In the genomic region with DNA sequence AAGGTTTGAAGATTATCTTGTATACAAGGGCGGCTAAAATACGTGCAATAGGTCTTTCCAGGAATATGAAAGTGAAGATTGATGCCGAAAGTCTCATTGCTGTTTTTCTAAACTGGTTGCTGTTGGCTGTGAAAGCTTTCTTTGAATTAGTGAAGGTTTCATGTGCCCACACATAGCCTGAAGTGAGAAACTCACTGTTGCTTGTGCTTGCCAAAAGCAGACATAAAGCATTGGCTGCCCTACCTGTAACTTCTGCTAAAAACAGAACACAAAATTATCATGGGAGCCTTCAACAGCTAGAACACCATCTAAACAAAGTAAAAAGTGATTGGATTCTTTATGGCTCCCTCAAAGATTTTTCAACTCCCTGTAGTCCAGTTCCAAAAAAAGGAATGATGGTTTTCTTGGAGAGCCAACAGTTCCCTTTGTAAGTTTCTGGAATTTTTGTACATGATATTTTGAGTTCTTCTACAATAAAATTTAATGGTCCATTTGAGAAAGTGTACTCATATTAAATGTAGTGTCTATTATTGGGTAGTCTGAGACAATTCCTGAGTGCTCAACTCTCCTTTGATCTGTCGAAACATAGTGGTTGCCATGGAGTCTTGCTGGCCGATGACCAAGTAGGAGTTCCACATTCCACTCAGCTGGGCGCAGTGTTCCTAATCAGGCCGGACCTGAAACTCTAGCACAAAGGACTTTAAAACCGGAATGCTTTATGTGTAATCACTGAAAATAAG, we compare ENCODE assay signal across 1 cellular context.
A peak's percentile ranks its signal among the peaks of the same experiment; 100 is the strongest.
TF ChIP-seq lines count a peak whose summit lies in the region.

No MANE protein-coding gene starts in this region.

TF ChIP-seq in HepG2, 621 proteins besides CTCF, POLR2A, EP300 and RAD21 (continued from another document):
- TF ChIP-seq, protein P1, sequence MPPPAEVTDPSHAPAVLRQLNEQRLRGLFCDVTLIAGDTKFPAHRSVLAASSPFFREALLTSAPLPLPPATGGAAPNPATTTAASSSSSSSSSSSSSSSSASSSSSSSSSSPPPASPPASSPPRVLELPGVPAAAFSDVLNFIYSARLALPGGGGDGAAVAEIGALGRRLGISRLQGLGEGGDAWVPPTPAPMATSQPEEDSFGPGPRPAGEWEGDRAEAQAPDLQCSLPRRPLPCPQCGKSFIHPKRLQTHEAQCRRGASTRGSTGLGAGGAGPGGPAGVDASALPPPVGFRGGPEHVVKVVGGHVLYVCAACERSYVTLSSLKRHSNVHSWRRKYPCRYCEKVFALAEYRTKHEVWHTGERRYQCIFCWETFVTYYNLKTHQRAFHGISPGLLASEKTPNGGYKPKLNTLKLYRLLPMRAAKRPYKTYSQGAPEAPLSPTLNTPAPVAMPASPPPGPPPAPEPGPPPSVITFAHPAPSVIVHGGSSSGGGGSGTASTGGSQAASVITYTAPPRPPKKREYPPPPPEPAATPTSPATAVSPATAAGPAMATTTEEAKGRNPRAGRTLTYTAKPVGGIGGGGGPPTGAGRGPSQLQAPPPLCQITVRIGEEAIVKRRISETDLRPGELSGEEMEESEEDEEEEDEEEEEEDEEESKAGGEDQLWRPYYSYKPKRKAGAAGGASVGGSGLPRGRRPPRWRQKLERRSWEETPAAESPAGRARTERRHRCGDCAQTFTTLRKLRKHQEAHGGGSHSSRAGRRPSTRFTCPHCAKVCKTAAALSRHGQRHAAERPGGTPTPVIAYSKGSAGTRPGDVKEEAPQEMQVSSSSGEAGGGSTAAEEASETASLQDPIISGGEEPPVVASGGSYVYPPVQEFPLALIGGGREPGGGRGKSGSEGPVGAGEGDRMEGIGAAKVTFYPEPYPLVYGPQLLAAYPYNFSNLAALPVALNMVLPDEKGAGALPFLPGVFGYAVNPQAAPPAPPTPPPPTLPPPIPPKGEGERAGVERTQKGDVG (CRISPR knock-in tag; IDR thresholded peaks at IDR 0.05; ENCODE audit: borderline replicate concordance), result no peak
- TF ChIP-seq SRF (IDR thresholded peaks at IDR 0.05; ENCODE audit: low read depth, low read length), result no peak
- no peak for TF ChIP-seq ZNF3 (CRISPR knock-in tag; IDR thresholded peaks at IDR 0.05)
- TF ChIP-seq MAFF (IDR thresholded peaks at IDR 0.05; ENCODE audit: low read depth, low read length), result no peak
- TF ChIP-seq, protein P2, sequence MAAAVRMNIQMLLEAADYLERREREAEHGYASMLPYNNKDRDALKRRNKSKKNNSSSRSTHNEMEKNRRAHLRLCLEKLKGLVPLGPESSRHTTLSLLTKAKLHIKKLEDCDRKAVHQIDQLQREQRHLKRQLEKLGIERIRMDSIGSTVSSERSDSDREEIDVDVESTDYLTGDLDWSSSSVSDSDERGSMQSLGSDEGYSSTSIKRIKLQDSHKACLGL (CRISPR knock-in tag; IDR thresholded peaks at IDR 0.05), result no peak
- TF ChIP-seq POLR2AphosphoS5 (IDR thresholded peaks at IDR 0.05; ENCODE audit: low read depth, low read length), result no peak
- TF ChIP-seq HHEX (CRISPR knock-in tag; IDR thresholded peaks at IDR 0.05), result no peak
- TF ChIP-seq, protein P3, sequence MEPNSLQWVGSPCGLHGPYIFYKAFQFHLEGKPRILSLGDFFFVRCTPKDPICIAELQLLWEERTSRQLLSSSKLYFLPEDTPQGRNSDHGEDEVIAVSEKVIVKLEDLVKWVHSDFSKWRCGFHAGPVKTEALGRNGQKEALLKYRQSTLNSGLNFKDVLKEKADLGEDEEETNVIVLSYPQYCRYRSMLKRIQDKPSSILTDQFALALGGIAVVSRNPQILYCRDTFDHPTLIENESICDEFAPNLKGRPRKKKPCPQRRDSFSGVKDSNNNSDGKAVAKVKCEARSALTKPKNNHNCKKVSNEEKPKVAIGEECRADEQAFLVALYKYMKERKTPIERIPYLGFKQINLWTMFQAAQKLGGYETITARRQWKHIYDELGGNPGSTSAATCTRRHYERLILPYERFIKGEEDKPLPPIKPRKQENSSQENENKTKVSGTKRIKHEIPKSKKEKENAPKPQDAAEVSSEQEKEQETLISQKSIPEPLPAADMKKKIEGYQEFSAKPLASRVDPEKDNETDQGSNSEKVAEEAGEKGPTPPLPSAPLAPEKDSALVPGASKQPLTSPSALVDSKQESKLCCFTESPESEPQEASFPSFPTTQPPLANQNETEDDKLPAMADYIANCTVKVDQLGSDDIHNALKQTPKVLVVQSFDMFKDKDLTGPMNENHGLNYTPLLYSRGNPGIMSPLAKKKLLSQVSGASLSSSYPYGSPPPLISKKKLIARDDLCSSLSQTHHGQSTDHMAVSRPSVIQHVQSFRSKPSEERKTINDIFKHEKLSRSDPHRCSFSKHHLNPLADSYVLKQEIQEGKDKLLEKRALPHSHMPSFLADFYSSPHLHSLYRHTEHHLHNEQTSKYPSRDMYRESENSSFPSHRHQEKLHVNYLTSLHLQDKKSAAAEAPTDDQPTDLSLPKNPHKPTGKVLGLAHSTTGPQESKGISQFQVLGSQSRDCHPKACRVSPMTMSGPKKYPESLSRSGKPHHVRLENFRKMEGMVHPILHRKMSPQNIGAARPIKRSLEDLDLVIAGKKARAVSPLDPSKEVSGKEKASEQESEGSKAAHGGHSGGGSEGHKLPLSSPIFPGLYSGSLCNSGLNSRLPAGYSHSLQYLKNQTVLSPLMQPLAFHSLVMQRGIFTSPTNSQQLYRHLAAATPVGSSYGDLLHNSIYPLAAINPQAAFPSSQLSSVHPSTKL (CRISPR knock-in tag; IDR thresholded peaks at IDR 0.05), result peak; percentile 39; the same call in 1 of the 2 replicates
- no peak for TF ChIP-seq SUZ12 (IDR thresholded peaks at IDR 0.05; ENCODE audit: low read depth, low read length)
- TF ChIP-seq MAF1 (CRISPR knock-in tag; IDR thresholded peaks at IDR 0.05; ENCODE audit: borderline replicate concordance), result no peak
- no peak for TF ChIP-seq MLLT10 (CRISPR knock-in tag; IDR thresholded peaks at IDR 0.05)
- TF ChIP-seq PITX1 (CRISPR knock-in tag; IDR thresholded peaks at IDR 0.05), result no peak
- TF ChIP-seq, protein P4, sequence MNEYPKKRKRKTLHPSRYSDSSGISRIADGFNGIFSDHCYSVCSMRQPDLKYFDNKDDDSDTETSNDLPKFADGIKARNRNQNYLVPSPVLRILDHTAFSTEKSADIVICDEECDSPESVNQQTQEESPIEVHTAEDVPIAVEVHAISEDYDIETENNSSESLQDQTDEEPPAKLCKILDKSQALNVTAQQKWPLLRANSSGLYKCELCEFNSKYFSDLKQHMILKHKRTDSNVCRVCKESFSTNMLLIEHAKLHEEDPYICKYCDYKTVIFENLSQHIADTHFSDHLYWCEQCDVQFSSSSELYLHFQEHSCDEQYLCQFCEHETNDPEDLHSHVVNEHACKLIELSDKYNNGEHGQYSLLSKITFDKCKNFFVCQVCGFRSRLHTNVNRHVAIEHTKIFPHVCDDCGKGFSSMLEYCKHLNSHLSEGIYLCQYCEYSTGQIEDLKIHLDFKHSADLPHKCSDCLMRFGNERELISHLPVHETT (CRISPR knock-in tag; conservative IDR thresholded peaks at IDR 0.05), result no peak
- TF ChIP-seq TEAD3 (CRISPR knock-in tag; optimal IDR thresholded peaks at IDR 0.05; ENCODE audit: borderline replicate concordance), result peak; percentile 98
- TF ChIP-seq RBM22 (optimal IDR thresholded peaks at IDR 0.05; ENCODE audit: low read length), result no peak
- TF ChIP-seq ZNF232 (CRISPR knock-in tag; IDR thresholded peaks at IDR 0.05; ENCODE audit: borderline replicate concordance), result no peak
- TF ChIP-seq BRD4 (CRISPR knock-in tag; IDR thresholded peaks at IDR 0.05), result no peak
- TF ChIP-seq, protein P5, sequence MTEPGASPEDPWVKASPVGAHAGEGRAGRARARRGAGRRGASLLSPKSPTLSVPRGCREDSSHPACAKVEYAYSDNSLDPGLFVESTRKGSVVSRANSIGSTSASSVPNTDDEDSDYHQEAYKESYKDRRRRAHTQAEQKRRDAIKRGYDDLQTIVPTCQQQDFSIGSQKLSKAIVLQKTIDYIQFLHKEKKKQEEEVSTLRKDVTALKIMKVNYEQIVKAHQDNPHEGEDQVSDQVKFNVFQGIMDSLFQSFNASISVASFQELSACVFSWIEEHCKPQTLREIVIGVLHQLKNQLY (CRISPR knock-in tag; IDR thresholded peaks at IDR 0.05), result no peak
- no peak for TF ChIP-seq JUN (CRISPR knock-in tag; IDR thresholded peaks at IDR 0.05)
- TF ChIP-seq SP5 (CRISPR knock-in tag; IDR thresholded peaks at IDR 0.05; ENCODE audit: borderline replicate concordance, low read depth), result no peak
- peak; percentile 14; the same call in 1 of the 2 replicates for TF ChIP-seq SOX5 (CRISPR knock-in tag; IDR thresholded peaks at IDR 0.05; ENCODE audit: borderline replicate concordance)
- TF ChIP-seq HMGA1 (CRISPR knock-in tag; conservative IDR thresholded peaks at IDR 0.05), result no peak
- TF ChIP-seq AHR (CRISPR knock-in tag; IDR thresholded peaks at IDR 0.05), result no peak
- no peak for TF ChIP-seq TEAD2 (CRISPR knock-in tag; IDR thresholded peaks at IDR 0.05)
- no peak; the same call in 1 of the 2 replicates for TF ChIP-seq STAG1 (CRISPR knock-in tag; IDR thresholded peaks at IDR 0.05)
- TF ChIP-seq RXRA (CRISPR knock-in tag; IDR thresholded peaks at IDR 0.05), result no peak
- no peak for TF ChIP-seq ZNF101 (CRISPR knock-in tag; IDR thresholded peaks at IDR 0.05; ENCODE audit: borderline replicate concordance, low read depth)
- no peak for TF ChIP-seq KDM5B (CRISPR knock-in tag; IDR thresholded peaks at IDR 0.05; ENCODE audit: borderline replicate concordance)
- TF ChIP-seq RXRB (CRISPR knock-in tag; IDR thresholded peaks at IDR 0.05; ENCODE audit: borderline replicate concordance), result 0 out of 2 replicates have a peak, but pooled peaks have one; percentile 21
- TF ChIP-seq, protein P6, sequence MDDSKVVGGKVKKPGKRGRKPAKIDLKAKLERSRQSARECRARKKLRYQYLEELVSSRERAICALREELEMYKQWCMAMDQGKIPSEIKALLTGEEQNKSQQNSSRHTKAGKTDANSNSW (CRISPR knock-in tag; IDR thresholded peaks at IDR 0.05; ENCODE audit: borderline replicate concordance), result no peak
- no peak for TF ChIP-seq POGZ (CRISPR knock-in tag; IDR thresholded peaks at IDR 0.05)
- TF ChIP-seq TBX3 (IDR thresholded peaks at IDR 0.05; ENCODE audit: borderline replicate concordance), result no peak
- TF ChIP-seq FOSL1 (CRISPR knock-in tag; IDR thresholded peaks at IDR 0.05; ENCODE audit: borderline replicate concordance), result no peak
- no peak for TF ChIP-seq HCFC1 (IDR thresholded peaks at IDR 0.05; ENCODE audit: low read depth, low read length)
- TF ChIP-seq HIVEP1 (CRISPR knock-in tag; IDR thresholded peaks at IDR 0.05), result no peak
- no peak for TF ChIP-seq HOXA7 (CRISPR knock-in tag; IDR thresholded peaks at IDR 0.05)
- TF ChIP-seq SALL1 (CRISPR knock-in tag; IDR thresholded peaks at IDR 0.05), result peak; percentile 39; the same call in 1 of the 2 replicates
- no peak; the same call in 1 of the 2 replicates for TF ChIP-seq NCOR1 (IDR thresholded peaks at IDR 0.05; ENCODE audit: borderline replicate concordance, low read length)
- TF ChIP-seq, protein P7, sequence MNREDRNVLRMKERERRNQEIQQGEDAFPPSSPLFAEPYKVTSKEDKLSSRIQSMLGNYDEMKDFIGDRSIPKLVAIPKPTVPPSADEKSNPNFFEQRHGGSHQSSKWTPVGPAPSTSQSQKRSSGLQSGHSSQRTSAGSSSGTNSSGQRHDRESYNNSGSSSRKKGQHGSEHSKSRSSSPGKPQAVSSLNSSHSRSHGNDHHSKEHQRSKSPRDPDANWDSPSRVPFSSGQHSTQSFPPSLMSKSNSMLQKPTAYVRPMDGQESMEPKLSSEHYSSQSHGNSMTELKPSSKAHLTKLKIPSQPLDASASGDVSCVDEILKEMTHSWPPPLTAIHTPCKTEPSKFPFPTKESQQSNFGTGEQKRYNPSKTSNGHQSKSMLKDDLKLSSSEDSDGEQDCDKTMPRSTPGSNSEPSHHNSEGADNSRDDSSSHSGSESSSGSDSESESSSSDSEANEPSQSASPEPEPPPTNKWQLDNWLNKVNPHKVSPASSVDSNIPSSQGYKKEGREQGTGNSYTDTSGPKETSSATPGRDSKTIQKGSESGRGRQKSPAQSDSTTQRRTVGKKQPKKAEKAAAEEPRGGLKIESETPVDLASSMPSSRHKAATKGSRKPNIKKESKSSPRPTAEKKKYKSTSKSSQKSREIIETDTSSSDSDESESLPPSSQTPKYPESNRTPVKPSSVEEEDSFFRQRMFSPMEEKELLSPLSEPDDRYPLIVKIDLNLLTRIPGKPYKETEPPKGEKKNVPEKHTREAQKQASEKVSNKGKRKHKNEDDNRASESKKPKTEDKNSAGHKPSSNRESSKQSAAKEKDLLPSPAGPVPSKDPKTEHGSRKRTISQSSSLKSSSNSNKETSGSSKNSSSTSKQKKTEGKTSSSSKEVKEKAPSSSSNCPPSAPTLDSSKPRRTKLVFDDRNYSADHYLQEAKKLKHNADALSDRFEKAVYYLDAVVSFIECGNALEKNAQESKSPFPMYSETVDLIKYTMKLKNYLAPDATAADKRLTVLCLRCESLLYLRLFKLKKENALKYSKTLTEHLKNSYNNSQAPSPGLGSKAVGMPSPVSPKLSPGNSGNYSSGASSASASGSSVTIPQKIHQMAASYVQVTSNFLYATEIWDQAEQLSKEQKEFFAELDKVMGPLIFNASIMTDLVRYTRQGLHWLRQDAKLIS (CRISPR knock-in tag; IDR thresholded peaks at IDR 0.05), result no peak
- no peak for TF ChIP-seq SETDB1 (CRISPR knock-in tag; IDR thresholded peaks at IDR 0.05; ENCODE audit: borderline replicate concordance)
- no peak for TF ChIP-seq ZBTB20 (CRISPR knock-in tag; IDR thresholded peaks at IDR 0.05; ENCODE audit: borderline replicate concordance, low read depth)
- TF ChIP-seq, protein P8, sequence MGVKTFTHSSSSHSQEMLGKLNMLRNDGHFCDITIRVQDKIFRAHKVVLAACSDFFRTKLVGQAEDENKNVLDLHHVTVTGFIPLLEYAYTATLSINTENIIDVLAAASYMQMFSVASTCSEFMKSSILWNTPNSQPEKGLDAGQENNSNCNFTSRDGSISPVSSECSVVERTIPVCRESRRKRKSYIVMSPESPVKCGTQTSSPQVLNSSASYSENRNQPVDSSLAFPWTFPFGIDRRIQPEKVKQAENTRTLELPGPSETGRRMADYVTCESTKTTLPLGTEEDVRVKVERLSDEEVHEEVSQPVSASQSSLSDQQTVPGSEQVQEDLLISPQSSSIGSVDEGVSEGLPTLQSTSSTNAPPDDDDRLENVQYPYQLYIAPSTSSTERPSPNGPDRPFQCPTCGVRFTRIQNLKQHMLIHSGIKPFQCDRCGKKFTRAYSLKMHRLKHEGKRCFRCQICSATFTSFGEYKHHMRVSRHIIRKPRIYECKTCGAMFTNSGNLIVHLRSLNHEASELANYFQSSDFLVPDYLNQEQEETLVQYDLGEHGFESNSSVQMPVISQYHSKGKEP (CRISPR knock-in tag; IDR thresholded peaks at IDR 0.05), result no peak
- no peak for TF ChIP-seq ZNF501 (CRISPR knock-in tag; IDR thresholded peaks at IDR 0.05)
- TF ChIP-seq ISX (CRISPR knock-in tag; conservative IDR thresholded peaks at IDR 0.05), result no peak
- no peak for TF ChIP-seq ZNF768 (CRISPR knock-in tag; IDR thresholded peaks at IDR 0.05)
